Comparison of ENCODE assay signal across 1 cellular context in genomic region chr4:169185133-169185956, GRCh38.
TF ChIP-seq lines count a peak whose summit lies in the region.

No MANE protein-coding gene starts in this region.

TF ChIP-seq in IMR-90, 13 proteins besides CTCF, POLR2A, EP300 and RAD21 (continued from another document):
- TF ChIP-seq FOS (IDR thresholded peaks at IDR 0.05; ENCODE audit: low read depth, low read length) (no peak), MXI1 (IDR thresholded peaks at IDR 0.05; ENCODE audit: borderline replicate concordance, low read depth, low read length) (no peak), CEBPB (IDR thresholded peaks at IDR 0.05; ENCODE audit: low read depth, low read length) (no peak), SMC3 (IDR thresholded peaks at IDR 0.05; ENCODE audit: low read depth, low read length) (no peak), USF2 (IDR thresholded peaks at IDR 0.05; ENCODE audit: low read depth, low read length) (no peak)
